In genomic region chr2:129794116-129794515, GRCh38 we compare ENCODE assay signal across 20 cellular contexts.
"Had no signal": no experiment of that assay in that cellular context is flagged by ENCODE, and none has a peak within 500 bp of the region (broad histone marks: within the 10 kb centered on the region; RNA-seq: fewer than 3 reads in every experiment).

No MANE protein-coding gene starts in this region.

- ATAC-seq: gastrocnemius medialis; heart right ventricle; left cardiac atrium; stimulated activated effector memory CD8-positive, alpha-beta T cell treated with anti-CD3 and anti-CD28 coated beads, Interleukin-12 subunit alpha, Interleukin-12 subunit beta, amount 100 ng/mL, for 72 hours; stimulated activated naive CD8-positive, alpha-beta T cell treated with anti-CD3 and anti-CD28 coated beads, Interleukin-15, Interleukin-2, amounts not matched to agents 100 U/mL and 50 U/mL, for 24 hours; upper lobe of right lung had no signal

- H3K4me3 Mint-ChIP-seq: immature natural killer cell; naive B cell; nephron progenitor cell; stimulated activated effector memory CD8-positive, alpha-beta T cell treated with anti-CD3 and anti-CD28 coated beads, Interleukin-12 subunit alpha, Interleukin-12 subunit beta, amount 100 ng/mL, for 72 hours had no signal

- H3K27ac Mint-ChIP-seq: immature natural killer cell; naive B cell; stimulated activated effector memory CD8-positive, alpha-beta T cell treated with anti-CD3 and anti-CD28 coated beads, Interleukin-12 subunit alpha, Interleukin-12 subunit beta, amount 100 ng/mL, for 72 hours had no signal

- H3K27ac ChIP-seq: colonic mucosa, gastrocnemius medialis, heart right ventricle, left ventricle myocardium inferior, neutrophil, tibial artery, upper lobe of right lung, vagina had no signal

- H3K4me1 ChIP-seq: colonic mucosa, gastrocnemius medialis, heart right ventricle, left ventricle myocardium inferior, tibial artery, upper lobe of right lung, vagina had no signal

- H3K27me3 ChIP-seq: colonic mucosa, gastrocnemius medialis, neutrophil, upper lobe of right lung, vagina had no signal

- H3K9me3 Mint-ChIP-seq: immature natural killer cell; nephron progenitor cell; stimulated activated effector memory CD8-positive, alpha-beta T cell treated with anti-CD3 and anti-CD28 coated beads, Interleukin-12 subunit alpha, Interleukin-12 subunit beta, amount 100 ng/mL, for 72 hours had no signal

- H3K4me1 Mint-ChIP-seq: immature natural killer cell; naive B cell; stimulated activated effector memory CD8-positive, alpha-beta T cell treated with anti-CD3 and anti-CD28 coated beads, Interleukin-12 subunit alpha, Interleukin-12 subunit beta, amount 100 ng/mL, for 72 hours had no signal

- H3K4me3 ChIP-seq: colonic mucosa, gastrocnemius medialis, heart right ventricle, left ventricle myocardium inferior, lung, tibial artery, upper lobe of right lung, vagina had no signal

- DNase-seq: colonic mucosa; effector CD4-positive, alpha-beta T cell; gastrocnemius medialis; heart right ventricle; immature natural killer cell; kidney; left cardiac atrium; left ventricle myocardium inferior; mesenchymal stem cell; naive B cell; nephron progenitor cell; stimulated activated CD4-positive, alpha-beta T cell treated with anti-CD3 and anti-CD28 coated beads, Interleukin-4, amount 100 ng/mL, for 1 hour; stimulated activated CD8-positive, alpha-beta memory T cell treated with anti-CD3 and anti-CD28 coated beads, Interleukin-4, amount 100 ng/mL, for 48 hours; stimulated activated naive CD8-positive, alpha-beta T cell treated with anti-CD3 and anti-CD28 coated beads, Interleukin-15, Interleukin-2, amounts not matched to agents 100 U/mL and 50 U/mL, for 24 hours; tibial artery; upper lobe of right lung had no signal

- H3K36me3 Mint-ChIP-seq: immature natural killer cell; stimulated activated effector memory CD8-positive, alpha-beta T cell treated with anti-CD3 and anti-CD28 coated beads, Interleukin-12 subunit alpha, Interleukin-12 subunit beta, amount 100 ng/mL, for 72 hours had no signal

- H3K9me3 ChIP-seq: colonic mucosa, gastrocnemius medialis, heart right ventricle, left ventricle myocardium inferior, neutrophil, tibial artery, upper lobe of right lung, vagina had no signal
